Comparison of ENCODE assay signal across 1 cellular context in genomic region chr17:50060951-50061712, GRCh38.
TF ChIP-seq lines count a peak whose summit lies in the region.

No MANE protein-coding gene starts in this region.

TF ChIP-seq in GM23338, 12 proteins besides CTCF, POLR2A, EP300 and RAD21:
- TF ChIP-seq EZH2 (IDR thresholded peaks at IDR 0.05; ENCODE audit: low read depth, unreplicated experiment) (no peak), ETS1 (IDR thresholded peaks at IDR 0.05) (no peak), ZNF114 (CRISPR knock-in tag; IDR thresholded peaks at IDR 0.05) (no peak), ZNF462 (CRISPR knock-in tag; IDR thresholded peaks at IDR 0.05) (no peak), POLR2AphosphoS5 (IDR thresholded peaks at IDR 0.05; ENCODE audit: low read depth) (no peak), JUNB (IDR thresholded peaks at IDR 0.05; ENCODE audit: unreplicated experiment) (no peak), REST (IDR thresholded peaks at IDR 0.05; ENCODE audit: unreplicated experiment) (no peak), STAT1 (IDR thresholded peaks at IDR 0.05; ENCODE audit: unreplicated experiment) (no peak), CREB1 (CRISPR knock-in tag; IDR thresholded peaks at IDR 0.05; ENCODE audit: low read depth) (no peak), NANOG (IDR thresholded peaks at IDR 0.05; ENCODE audit: borderline replicate concordance) (no peak), EZH2phosphoT487 (IDR thresholded peaks at IDR 0.05; ENCODE audit: unreplicated experiment) (no peak), ZNF331 (CRISPR knock-in tag; IDR thresholded peaks at IDR 0.05; ENCODE audit: low read depth) (no peak)
